8 cellular contexts compared by ENCODE assay signal in the genomic region with DNA sequence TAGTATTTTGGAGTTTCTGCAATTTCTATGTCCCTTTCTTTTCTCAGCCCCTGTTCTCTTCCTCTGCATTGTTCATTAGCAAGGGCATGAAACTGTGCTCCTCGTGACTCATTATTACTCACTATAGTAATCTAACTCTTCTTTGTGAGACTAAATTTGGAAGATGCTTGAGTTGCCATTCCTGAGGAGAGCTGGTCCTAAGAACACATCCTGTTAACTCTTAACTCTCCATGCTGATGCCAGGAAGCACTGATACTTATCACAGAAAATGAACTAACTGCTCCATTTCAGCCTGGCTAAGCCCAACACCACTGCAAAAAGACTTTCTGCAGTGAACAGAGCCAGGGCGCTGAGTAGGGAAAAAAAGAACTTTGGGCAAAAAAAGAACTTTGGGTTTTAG. TPM values are rescaled to one million over a fixed set of nuclear protein-coding genes. Genes with fewer than 3 reads are reported as not detected.
DNase-seq lines count a peak whose midpoint lies in the region; ATAC-seq and TF ChIP-seq lines count a peak whose summit lies in the region.

No MANE protein-coding gene starts in this region.

- H3K27ac ChIP-seq in VCaP: peak overlapping the region; percentile 35

- peak; percentile 90 for ATAC-seq in stimulated activated naive CD8-positive, alpha-beta T cell treated with anti-CD3 and anti-CD28 coated beads, Interleukin-15, Interleukin-2, amounts not matched to agents 100 U/mL and 50 U/mL, for 24 hours
- ATAC-seq in GM19023 (IDR thresholded peaks at IDR 0.05; ENCODE audit: unreplicated experiment) (no peak), GM21529 (IDR thresholded peaks at IDR 0.05; ENCODE audit: unreplicated experiment) (no peak), HG02798 (IDR thresholded peaks at IDR 0.05; ENCODE audit: poor library complexity, unreplicated experiment) (no peak)

- DNase-seq in A172 (ENCODE audit: low spot score) (peak; percentile 98), HFF-Myc (ENCODE audit: extremely low read depth, low read depth) (peak; percentile 90), hepatic stellate cell (ENCODE audit: low spot score) (peak; percentile 77)
- no peak for DNase-seq in stimulated activated naive CD8-positive, alpha-beta T cell treated with anti-CD3 and anti-CD28 coated beads, Interleukin-15, Interleukin-2, amounts not matched to agents 100 U/mL and 50 U/mL, for 24 hours

- 0 out of 2 replicates have a peak overlapping the region, but pooled peaks have one; percentile 10 for H3K4me3 ChIP-seq in HFF-Myc (replicated peaks; ENCODE audit: low read depth, low read length)

- no peak for TF ChIP-seq CTCF in HFF-Myc (IDR thresholded peaks at IDR 0.05; ENCODE audit: low read depth, low read length, missing control alignments)
- no peak for TF ChIP-seq CTCF in VCaP (conservative IDR thresholded peaks at IDR 0.05)

RNA-seq across cellular contexts. Expression of a gene that starts 10.6 kb away (rescaled TPM):
- 354 and 416 TPM in 2 replicates for total RNA-seq in A172 (2014; rRNA removed; shearing (Covaris generic))

RNA-seq across cellular contexts. Expression of a gene that starts 19.4 kb away (rescaled TPM):
- 0.69 and 1.6 TPM in 2 replicates for total RNA-seq in A172 (2014; rRNA removed; shearing (Covaris generic))
